In the genomic region with DNA sequence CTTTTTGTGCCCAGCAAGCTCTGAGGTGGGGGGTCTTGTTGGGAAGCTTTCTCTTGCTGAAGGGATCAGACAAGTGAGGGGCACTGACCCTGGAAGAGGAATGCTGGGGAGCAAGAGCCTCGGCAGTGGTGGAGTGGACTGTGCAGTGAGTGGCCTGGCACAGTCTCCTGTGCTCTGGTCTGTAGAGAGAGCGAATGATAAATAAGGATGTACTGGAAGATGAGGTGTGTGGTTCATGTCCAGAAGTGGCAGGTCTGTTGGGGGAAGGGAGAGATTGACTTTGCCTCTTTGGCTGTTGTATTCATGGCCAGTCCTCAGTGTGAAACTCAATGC, we compare ENCODE assay signal across 1 cellular context.
A peak's percentile ranks its signal among the peaks of the same experiment; 100 is the strongest.
TF ChIP-seq lines count a peak whose summit lies in the region.

No MANE protein-coding gene starts in this region.

TF ChIP-seq in K562, 482 proteins besides CTCF, POLR2A, EP300 and RAD21:
- TF ChIP-seq, protein P1, sequence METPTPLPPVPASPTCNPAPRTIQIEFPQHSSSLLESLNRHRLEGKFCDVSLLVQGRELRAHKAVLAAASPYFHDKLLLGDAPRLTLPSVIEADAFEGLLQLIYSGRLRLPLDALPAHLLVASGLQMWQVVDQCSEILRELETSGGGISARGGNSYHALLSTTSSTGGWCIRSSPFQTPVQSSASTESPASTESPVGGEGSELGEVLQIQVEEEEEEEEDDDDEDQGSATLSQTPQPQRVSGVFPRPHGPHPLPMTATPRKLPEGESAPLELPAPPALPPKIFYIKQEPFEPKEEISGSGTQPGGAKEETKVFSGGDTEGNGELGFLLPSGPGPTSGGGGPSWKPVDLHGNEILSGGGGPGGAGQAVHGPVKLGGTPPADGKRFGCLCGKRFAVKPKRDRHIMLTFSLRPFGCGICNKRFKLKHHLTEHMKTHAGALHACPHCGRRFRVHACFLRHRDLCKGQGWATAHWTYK (CRISPR knock-in tag; IDR thresholded peaks at IDR 0.05) = no peak
- TF ChIP-seq ZNF124 (CRISPR knock-in tag; IDR thresholded peaks at IDR 0.05) (no peak), RBM34 (IDR thresholded peaks at IDR 0.05; ENCODE audit: borderline replicate concordance, insufficient read depth, low read length) (no peak), HDAC3 (IDR thresholded peaks at IDR 0.05; ENCODE audit: borderline replicate concordance, partially characterized antibody) (no peak), PHB2 (IDR thresholded peaks at IDR 0.05; ENCODE audit: low read depth) (no peak), CEBPG (CRISPR knock-in tag; IDR thresholded peaks at IDR 0.05) (0 out of 2 replicates have a peak, but pooled peaks have one; percentile 29), CEBPG (tag; conservative IDR thresholded peaks at IDR 0.05 in 1 of 2, IDR thresholded peaks at IDR 0.05 in 1 of 2) (no peak), HBP1 (CRISPR knock-in tag; IDR thresholded peaks at IDR 0.05) (peak; percentile 76; the same call in 1 of the 2 replicates), REST (CRISPR knock-in tag; IDR thresholded peaks at IDR 0.05; ENCODE audit: low read depth) (no peak), GTF2A2 (tag; IDR thresholded peaks at IDR 0.05) (peak; percentile 19; the same call in 1 of the 2 replicates), EGR1 (conservative IDR thresholded peaks at IDR 0.05) (no peak), TEAD1 (CRISPR knock-in tag; IDR thresholded peaks at IDR 0.05) (no peak), FOXP1 (CRISPR knock-in tag; IDR thresholded peaks at IDR 0.05) (no peak), HCFC1 (IDR thresholded peaks at IDR 0.05; ENCODE audit: low read depth, low read length) (no peak), ZKSCAN8 (CRISPR knock-in tag; IDR thresholded peaks at IDR 0.05) (no peak), MAFG (tag; conservative IDR thresholded peaks at IDR 0.05) (no peak), DMBX1 (CRISPR knock-in tag; IDR thresholded peaks at IDR 0.05; ENCODE audit: borderline replicate concordance) (0 out of 2 replicates have a peak, but pooled peaks have one; percentile 35), SNRNP70 (optimal IDR thresholded peaks at IDR 0.05; ENCODE audit: low read depth, low read length) (no peak), NFE2 (IDR thresholded peaks at IDR 0.05; ENCODE audit: low read depth) (no peak), TSHZ1 (CRISPR knock-in tag; IDR thresholded peaks at IDR 0.05) (no peak), FOXA3 (CRISPR knock-in tag; conservative IDR thresholded peaks at IDR 0.05 in 1 of 2, IDR thresholded peaks at IDR 0.05 in 1 of 2) (0 out of 4 replicates have a peak, but pooled peaks of 1 of the 2 experiments have one; percentile 33), IFI16 (CRISPR knock-in tag; IDR thresholded peaks at IDR 0.05) (no peak), SIN3B (IDR thresholded peaks at IDR 0.05; ENCODE audit: low read depth) (no peak), ZNF384 (IDR thresholded peaks at IDR 0.05; ENCODE audit: low read depth, low read length) (no peak), JUNB (CRISPR knock-in tag; conservative IDR thresholded peaks at IDR 0.05) (no peak), UBTF (IDR thresholded peaks at IDR 0.05; ENCODE audit: borderline replicate concordance in 1 of 2, low read depth in 2 of 2, low read length in 2 of 2) (no peak), NR2C1 (IDR thresholded peaks at IDR 0.05) (no peak), NR2C1 (tag; IDR thresholded peaks at IDR 0.05) (0 out of 2 replicates have a peak, but pooled peaks have one; percentile 37), PTRF (tag; IDR thresholded peaks at IDR 0.05) (no peak), ARID1B (IDR thresholded peaks at IDR 0.05) (no peak), ZNF239 (CRISPR knock-in tag; IDR thresholded peaks at IDR 0.05) (no peak), SPI1 (IDR thresholded peaks at IDR 0.05; ENCODE audit: borderline replicate concordance, low read depth, low read length) (no peak), HLTF (IDR thresholded peaks at IDR 0.05) (no peak), CC2D1A (IDR thresholded peaks at IDR 0.05) (no peak), SMARCE1 (IDR thresholded peaks at IDR 0.05) (no peak)
- TF ChIP-seq, protein P2, sequence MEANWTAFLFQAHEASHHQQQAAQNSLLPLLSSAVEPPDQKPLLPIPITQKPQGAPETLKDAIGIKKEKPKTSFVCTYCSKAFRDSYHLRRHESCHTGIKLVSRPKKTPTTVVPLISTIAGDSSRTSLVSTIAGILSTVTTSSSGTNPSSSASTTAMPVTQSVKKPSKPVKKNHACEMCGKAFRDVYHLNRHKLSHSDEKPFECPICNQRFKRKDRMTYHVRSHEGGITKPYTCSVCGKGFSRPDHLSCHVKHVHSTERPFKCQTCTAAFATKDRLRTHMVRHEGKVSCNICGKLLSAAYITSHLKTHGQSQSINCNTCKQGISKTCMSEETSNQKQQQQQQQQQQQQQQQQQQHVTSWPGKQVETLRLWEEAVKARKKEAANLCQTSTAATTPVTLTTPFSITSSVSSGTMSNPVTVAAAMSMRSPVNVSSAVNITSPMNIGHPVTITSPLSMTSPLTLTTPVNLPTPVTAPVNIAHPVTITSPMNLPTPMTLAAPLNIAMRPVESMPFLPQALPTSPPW (CRISPR knock-in tag; IDR thresholded peaks at IDR 0.05) = no peak
TF ChIP-seq in K562: peak in this region for 6.
